8 cellular contexts compared by ENCODE assay signal in genomic region chr3:38138347-38139190, GRCh38. TPM values are rescaled to one million over a fixed set of nuclear protein-coding genes. Genes with fewer than 3 reads are reported as not detected.
DNase-seq lines count a peak whose midpoint lies in the region; ATAC-seq and TF ChIP-seq lines count a peak whose summit lies in the region.

Gene MYD88, plus strand, starts transcription at chr3:38138661. Its CDS starts 40 bp downstream, at chr3:38138701.

- no peak for TF ChIP-seq CTCF in CD4-positive, alpha-beta T cell (IDR thresholded peaks at IDR 0.05)
- TF ChIP-seq CTCF in cardiac muscle cell (IDR thresholded peaks at IDR 0.05; ENCODE audit: low read depth, low read length) (no peak), transverse colon (IDR thresholded peaks at IDR 0.05) (no peak)

- peak; percentile 62 for ATAC-seq in CD4-positive, alpha-beta T cell (ENCODE audit: poor library complexity)
- ATAC-seq in GM19463 (IDR thresholded peaks at IDR 0.05; ENCODE audit: unreplicated experiment) (peak; percentile 42), T-cell (replicated peaks in 1 of 4) (peak; percentile 60 to 67 (median 65))

- no peaks in the 10 kb centered on the region for H3K9me3 ChIP-seq in CD4-positive, alpha-beta T cell (ENCODE audit: control insufficient read depth, low read length)
- no peaks in the 10 kb centered on the region for H3K9me3 ChIP-seq in cardiac muscle cell (ENCODE audit: low read depth)
- H3K9me3 ChIP-seq in transverse colon: no peaks in the 10 kb centered on the region

- no peaks in the 10 kb centered on the region for H3K27me3 Mint-ChIP-seq in CD4-positive, alpha-beta T cell
- no peaks in the 10 kb centered on the region for H3K27me3 Mint-ChIP-seq in T-cell

- H3K27me3 ChIP-seq in CD4-positive, alpha-beta T cell (ENCODE audit: control insufficient read depth, insufficient read depth, low read length): no peaks in the 10 kb centered on the region
- peaks cover 9% of the 10 kb centered on the region for H3K27me3 ChIP-seq in cardiac muscle cell
- H3K27me3 ChIP-seq in transverse colon: no peaks in the 10 kb centered on the region

- 0 to 1% methylated on average over 5 to 61 of the region's 65 CpGs for WGBS in transverse colon (ENCODE audit: low coverage in 1 of 2), 2 donors

- intact Hi-C loops in CD4-positive, alpha-beta T cell (cut with DNase I, micrococcal nuclease): loop anchor here (1.0 to 10.0 kb wide), 7 partner anchors 26 to 1266 kb away; partner anchors contain the start of genes DLEC1 (in 1 of the 2), EPM2AIP1 (in 1 of the 2), EXOG (in 1 of the 2) and MLH1 (in 1 of the 2)
- intact Hi-C loops in posterior cingulate gyrus (cut with DNase I) (no loop called here), transverse colon (cut with DNase I; ENCODE audit: low total_unique reads) (no loop called here)

- peaks cover 66% of the 10 kb centered on the region for H3K4me1 Mint-ChIP-seq in CD4-positive, alpha-beta T cell (ENCODE audit: low read depth)
- peaks cover 60 to 69% (median 65%) of the 10 kb centered on the region in 3 donors for H3K4me1 Mint-ChIP-seq in T-cell

- peak; percentile 70 to 89 (median 78) for DNase-seq in CD4-positive, alpha-beta T cell
- peak; percentile 51 for DNase-seq in HuH-7.5 (ENCODE audit: low spot score)
- peak; percentile 59 to 89 (median 81) for DNase-seq in T-cell
- peak; percentile 72 for DNase-seq in activated naive CD8-positive, alpha-beta T cell treated with anti-CD3 and anti-CD28 coated beads, Interleukin-2, amount 50 U/mL, for 16 hours (ENCODE audit: low read depth, low spot score)
- peak; percentile 45 to 61 for DNase-seq in cardiac muscle cell (ENCODE audit: low read depth in 1 of 2, low spot score in 1 of 2)
- peak in 8 of 10 donors; percentile 36 to 93 (median 61) for DNase-seq in posterior cingulate gyrus
- peak; percentile 92 for DNase-seq in transverse colon

- H3K4me3 ChIP-seq in cardiac muscle cell: peak within 1 kb of the TSS; percentile 34
- H3K4me3 ChIP-seq in transverse colon: peak within 1 kb of the TSS; percentile 58 to 97 (median 72)

- in situ Hi-C loops in transverse colon (cut with MboI; ENCODE audit: low pct_ligation_motif_present in 1 of 4, low pct_unique_long_range_greater_than_20kb in 1 of 4, low sequenced_read_pairs in 3 of 4): loop anchor here in 2 of 4 donors (25.0 kb wide), 2 partner anchors 324 to 349 kb away; partner anchors contain the start of genes ACVR2B (in 1 of the 2) and EXOG (in 1 of the 2)

- H3K4me1 ChIP-seq in cardiac muscle cell (ENCODE audit: low read depth): peaks cover 11% of the 10 kb centered on the region
- H3K4me1 ChIP-seq in transverse colon: peaks cover 33 to 49% (median 44%) of the 10 kb centered on the region in 4 donors

- no peak for TF ChIP-seq EP300 in transverse colon (IDR thresholded peaks at IDR 0.05; ENCODE audit: low read depth)

- peak within 1 kb of the TSS; percentile 99 for H3K4me3 Mint-ChIP-seq in CD4-positive, alpha-beta T cell
- H3K4me3 Mint-ChIP-seq in T-cell: peak within 1 kb of the TSS; percentile 89 to 97 (median 96)

- H3K27ac Mint-ChIP-seq in CD4-positive, alpha-beta T cell: peak within 1 kb of the TSS; percentile 87
- peak within 1 kb of the TSS; percentile 99 to 100 for H3K27ac Mint-ChIP-seq in T-cell

- no peaks in the 10 kb centered on the region for H3K9me3 Mint-ChIP-seq in CD4-positive, alpha-beta T cell
- no peaks in the 10 kb centered on the region for H3K9me3 Mint-ChIP-seq in T-cell

- H3K27ac ChIP-seq in CD4-positive, alpha-beta T cell (ENCODE audit: low read depth, low read length): peak within 1 kb of the TSS; percentile 80
- peak within 1 kb of the TSS; percentile 26 for H3K27ac ChIP-seq in cardiac muscle cell
- H3K27ac ChIP-seq in transverse colon: peak within 1 kb of the TSS; percentile 91 to 97 (median 95)

- POLR2A ChIA-PET in CD4-positive, alpha-beta T cell (lab: Charles Lee): interaction anchor here (0.8 to 4.8 kb wide), 7 partner anchors 14 to 141 kb away, joined by 3 to 208 read pairs (median 4); partner anchors contain the start of genes DLEC1 and OXSR1
- POLR2A ChIA-PET in T-cell (lab: Charles Lee): interaction anchor here (1.5 to 2.7 kb wide), 3 partner anchors 26 to 27 kb away, joined by 7 to 22 read pairs (median 15); partner anchors contain the start of gene OXSR1 (in 2 of the 2)

- TF ChIP-seq POLR2A in transverse colon (IDR thresholded peaks at IDR 0.05): peak; percentile 91

- H3K36me3 Mint-ChIP-seq in CD4-positive, alpha-beta T cell (ENCODE audit: low read depth): peaks cover 72% of the 10 kb centered on the region
- H3K36me3 Mint-ChIP-seq in T-cell: peaks cover 20% of the 10 kb centered on the region

- CTCF ChIA-PET in CD4-positive, alpha-beta T cell (lab: Charles Lee): interaction anchor here (0.7 to 0.9 kb wide), 3 partner anchors 26 to 100 kb away, joined by 3 read pairs; partner anchors contain the start of genes DLEC1 and OXSR1
- CTCF ChIA-PET in T-cell (lab: Charles Lee): interaction anchor here in 1 of 2 donors (0.9 to 1.0 kb wide), 2 partner anchors 25 to 142 kb away, joined by 3 to 4 read pairs; no protein-coding TSS in a partner anchor

- H3K36me3 ChIP-seq in cardiac muscle cell (peaks cover 2% of the 10 kb centered on the region), transverse colon (peaks cover 0 to 9% (median 3%) of the 10 kb centered on the region in 4 donors)

RNA-seq across cellular contexts. Expression of gene MYD88, which starts in this region (rescaled TPM):
- total RNA-seq in CD4-positive, alpha-beta T cell: 10 to 100 TPM; 26.9 to 27.2 TPM
- total RNA-seq in T-cell (10 to 100 TPM; 32.4 to 68.5 (median 56.6) TPM), cardiac muscle cell (2.1 and 2.5 TPM in 2 replicates), transverse colon (10 to 100 TPM; 49.0 to 82.2 (median 76.5) TPM)
- 7.2 and 7.7 TPM in 2 replicates for polyA plus RNA-seq in cardiac muscle cell

Comparison
In these comparisons a context has a peak if more than half of its experiments do, and no peak if none do; other contexts are left out.
1. Peak in every context shown above with its lines: DNase-seq, ATAC-seq, H3K4me3 ChIP-seq and H3K27ac ChIP-seq.
2. H3K27ac ChIP-seq: peak in every context shown above with its lines; median percentile 95 in transverse colon; 80 in CD4-positive, alpha-beta T cell; 26 in cardiac muscle cell.
3. intact Hi-C loops: an anchor here in CD4-positive, alpha-beta T cell (1.0 to 10.0 kb wide); none called in posterior cingulate gyrus and transverse colon.